ENCODE assay signal across 17 cellular contexts in the genomic region with DNA sequence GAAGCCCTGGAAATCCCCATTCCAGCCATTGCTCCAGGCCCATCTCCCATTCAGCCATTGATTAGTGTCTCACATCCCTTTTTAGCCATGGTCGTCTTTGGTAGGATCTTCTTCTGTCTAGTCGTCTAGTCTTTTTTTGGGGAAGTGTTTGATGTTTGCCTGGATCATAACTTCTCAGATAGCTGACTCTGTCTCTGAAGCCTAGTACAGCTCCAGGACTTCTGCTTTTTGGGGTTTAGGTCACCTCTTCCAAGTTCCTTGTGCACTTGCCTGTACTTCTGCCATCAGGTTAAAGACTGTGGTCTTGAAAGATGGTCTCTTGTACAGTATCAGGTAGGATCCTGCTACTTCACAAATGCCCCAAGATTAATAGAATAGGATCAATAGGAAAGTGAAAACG.
DNase-seq lines count a peak whose midpoint lies in the region; ATAC-seq and FAIRE-seq lines count a peak whose summit lies in the region.
"Had no signal": no experiment of that assay in that cellular context is flagged by ENCODE, and none has a peak within 500 bp of the region (broad histone marks: within the 10 kb centered on the region; RNA-seq: fewer than 3 reads in every experiment).

No MANE protein-coding gene starts in this region.

- no peak overlapping the region for H3K27ac Mint-ChIP-seq in activated T-helper 2 cell treated with anti-CD3 and anti-CD28 coated beads, Interferon-gamma antibody, Interleukin-2, Interleukin-4, amounts not matched to agents 10 μg/mL and 5 μg/mL and 100 μg/mL, durations not matched to agents 14 hours and 24 hours and 36 hours
- H3K27ac Mint-ChIP-seq: CD4-positive, alpha-beta T cell had no signal

- FAIRE-seq in RCC 7860 (lab: Jason Lieb, UNC), result no peak
- FAIRE-seq: GM12892, H1, HepG2, HTR-8/SVneo had no signal

- ATAC-seq in sciatic nerve, result no peak
- ATAC-seq: HepG2 had no signal

- no peaks in the 10 kb centered on the region for H3K9me3 Mint-ChIP-seq in activated T-helper 2 cell treated with anti-CD3 and anti-CD28 coated beads, Interferon-gamma antibody, Interleukin-2, Interleukin-4, amounts not matched to agents 10 μg/mL and 5 μg/mL and 100 μg/mL, durations not matched to agents 14 hours and 24 hours and 36 hours
- H3K9me3 Mint-ChIP-seq: CD4-positive, alpha-beta T cell had no signal

- no peaks in the 10 kb centered on the region for H3K36me3 Mint-ChIP-seq in activated T-helper 2 cell treated with anti-CD3 and anti-CD28 coated beads, Interferon-gamma antibody, Interleukin-2, Interleukin-4, amounts not matched to agents 10 μg/mL and 5 μg/mL and 100 μg/mL, durations not matched to agents 14 hours and 24 hours and 36 hours (ENCODE audit: low read depth)

- intact Hi-C loops in sciatic nerve (cut with DNase I), result no loop called here
- intact Hi-C loops in activated T-helper 2 cell treated with anti-CD3 and anti-CD28 coated beads, Interferon-gamma antibody, Interleukin-2, Interleukin-4, amounts not matched to agents 10 μg/mL and 5 μg/mL and 100 μg/mL, durations not matched to agents 14 hours and 24 hours and 36 hours (cut with micrococcal nuclease), result no loop called here

- H3K4me3 Mint-ChIP-seq in activated T-helper 2 cell treated with anti-CD3 and anti-CD28 coated beads, Interferon-gamma antibody, Interleukin-2, Interleukin-4, amounts not matched to agents 10 μg/mL and 5 μg/mL and 100 μg/mL, durations not matched to agents 14 hours and 24 hours and 36 hours (ENCODE audit: low read depth), result no peak overlapping the region
- H3K4me3 Mint-ChIP-seq: CD4-positive, alpha-beta T cell had no signal

- DNase-seq in CD1c-positive myeloid dendritic cell (ENCODE audit: extremely low spot score) (peak; percentile 58), Kasumi-1 (lab: John Stamatoyannopoulos, UW) (peak; percentile 67 to 70), NOMO-1 treated with dmso at 0.1 percent for 144 hours (lab: John Stamatoyannopoulos, UW; ENCODE audit: unreplicated experiment) (peak; percentile 2), SKM-1 treated with dmso at 0.1 percent for 144 hours (lab: John Stamatoyannopoulos, UW; ENCODE audit: unreplicated experiment) (peak; percentile 80), sciatic nerve (ENCODE audit: low spot score) (no peak), RCC 7860 (ENCODE audit: low spot score) (no peak), kidney glomerular epithelial cell (lab: John Stamatoyannopoulos, UW) (no peak)
- DNase-seq in activated T-helper 2 cell treated with anti-CD3 and anti-CD28 coated beads, Interferon-gamma antibody, Interleukin-2, Interleukin-4, amounts not matched to agents 10 μg/mL and 5 μg/mL and 100 μg/mL, durations not matched to agents 14 hours and 24 hours and 36 hours (ENCODE audit: low spot score), result no peak
- DNase-seq: 8988T; ACHN; Calu3; CD4-positive, alpha-beta T cell; DMS 273 treated with DMSO at 0.1 percent for 48 hours had no signal

- H3K4me1 Mint-ChIP-seq in activated T-helper 2 cell treated with anti-CD3 and anti-CD28 coated beads, Interferon-gamma antibody, Interleukin-2, Interleukin-4, amounts not matched to agents 10 μg/mL and 5 μg/mL and 100 μg/mL, durations not matched to agents 14 hours and 24 hours and 36 hours (ENCODE audit: low read depth), result no peaks in the 10 kb centered on the region

- no peaks in the 10 kb centered on the region for H3K27me3 Mint-ChIP-seq in activated T-helper 2 cell treated with anti-CD3 and anti-CD28 coated beads, Interferon-gamma antibody, Interleukin-2, Interleukin-4, amounts not matched to agents 10 μg/mL and 5 μg/mL and 100 μg/mL, durations not matched to agents 14 hours and 24 hours and 36 hours (ENCODE audit: low read depth)
- H3K27me3 Mint-ChIP-seq: CD4-positive, alpha-beta T cell had no signal

Comparison
In these comparisons a context has a peak if more than half of its experiments do, and no peak if none do; other contexts are left out.
1. DNase-seq: peak in CD1c-positive myeloid dendritic cell (single experiment), Kasumi-1 (2 of 2), NOMO-1 treated with dmso at 0.1 percent for 144 hours (single experiment) and SKM-1 treated with dmso at 0.1 percent for 144 hours (single experiment); none in sciatic nerve (single experiment), RCC 7860 (single experiment), activated T-helper 2 cell treated with anti-CD3 and anti-CD28 coated beads, Interferon-gamma antibody, Interleukin-2, Interleukin-4, amounts not matched to agents 10 μg/mL and 5 μg/mL and 100 μg/mL, durations not matched to agents 14 hours and 24 hours and 36 hours (single experiment) and kidney glomerular epithelial cell (single experiment).